ENCODE assay signal across 16 cellular contexts in genomic region chr12:131375261-131375971, GRCh38.
A peak's percentile ranks its signal among the peaks of the same experiment; 100 is the strongest.
DNase-seq lines count a peak whose midpoint lies in the region; ATAC-seq and TF ChIP-seq lines count a peak whose summit lies in the region.
"Had no signal": no experiment of that assay in that cellular context is flagged by ENCODE, and none has a peak within 500 bp of the region (broad histone marks: within the 10 kb centered on the region; RNA-seq: fewer than 3 reads in every experiment).

No MANE protein-coding gene starts in this region.

- no peak overlapping the region for H3K4ac ChIP-seq in H9 (ENCODE audit: low read depth, low read length)

- H3K23me2 ChIP-seq in H9 (ENCODE audit: insufficient read length, low read depth, low read length, poor library complexity, severe bottlenecking), result no peaks in the 10 kb centered on the region

- H3K4me1 Mint-ChIP-seq in H9 (peaks cover 5 to 14% of the 10 kb centered on the region in 2 experiments), Calu3 (ENCODE audit: low read depth, unreplicated experiment) (no peaks in the 10 kb centered on the region)
- H3K4me1 Mint-ChIP-seq: CD4-positive, alpha-beta memory T cell had no signal

- H3K4me3 Mint-ChIP-seq in H9, result no peak overlapping the region
- H3K4me3 Mint-ChIP-seq in Calu3 (ENCODE audit: low read depth, unreplicated experiment), result no peak overlapping the region
- H3K4me3 Mint-ChIP-seq: CD4-positive, alpha-beta memory T cell had no signal

- H3K14ac ChIP-seq in H9 (ENCODE audit: insufficient read depth, low read length), result no peak overlapping the region

- in situ Hi-C loops in HAP-1 (cut with MboI; ENCODE audit: low sequenced_read_pairs), result no loop called here

- WGBS in H9 (ENCODE audit: extremely low coverage, insufficient read length, low lambda C conversion rate), result no CpG with 5 or more reads among the region's 17 CpGs
- 48 to 64% (median 60%) methylated on average over 17 of the region's 17 CpGs for WGBS in ovary, 3 donors

- BruUV-seq in Calu3 (replicated peaks; lab: Mats Ljungman, UMichigan), result no TSS peak

- H2BK20ac ChIP-seq in H9 (ENCODE audit: low read depth, low read length, poor library complexity, severe bottlenecking), result no peak overlapping the region

- no peak overlapping the region for H2BK15ac ChIP-seq in H9 (ENCODE audit: low read depth, low read length)

- no peak overlapping the region for H2BK12ac ChIP-seq in H9 (ENCODE audit: insufficient read length, low read depth, low read length)

- no peak overlapping the region for H4K8ac ChIP-seq in H9 (replicated peaks; ENCODE audit: insufficient read length, low read depth, low read length)

- H3K4me3 ChIP-seq in BLaER1 (no peak overlapping the region), ovary (no peak overlapping the region), left lung (no peak overlapping the region), HAP-1 (no peak overlapping the region)

- H2AFZ ChIP-seq in H9 (ENCODE audit: low read length), result no peak overlapping the region

- H3K27me3 ChIP-seq in BLaER1 (no peaks in the 10 kb centered on the region), H9 (ENCODE audit: insufficient read depth, low read length) (no peaks in the 10 kb centered on the region), ovary (no peaks in the 10 kb centered on the region), left lung (peaks cover 0 to 25% of the 10 kb centered on the region in 2 donors), HAP-1 (ENCODE audit: low read depth) (peaks cover 3% of the 10 kb centered on the region; the same call in 1 of the 2 replicates)

- intact Hi-C loops in ovary (cut with DNase I) (no loop called here), Calu3 (cut with micrococcal nuclease; ENCODE audit: unreplicated experiment) (no loop called here), left lung (cut with DNase I) (no loop called here)

- no peak overlapping the region for H2BK120ac ChIP-seq in H9 (ENCODE audit: low read depth, low read length, poor library complexity, severe bottlenecking)

- DNase-seq in H9, result peak; percentile 21
- DNase-seq in islet precursor cell, result peak; percentile 43
- peak in 3 of 5 donors; percentile 20 to 59 (median 32) for DNase-seq in ovary
- no peak for DNase-seq in Calu3
- DNase-seq in left lung, result no peak
- no peak for DNase-seq in HAP-1 (ENCODE audit: low spot score in 2 of 2)
- DNase-seq in foreskin melanocyte, result no peak
- DNase-seq: ACHN; CD4-positive, alpha-beta memory T cell; DMS153; DND-41; GDM1; GOT3; IMR-90 had no signal

- no peaks in the 10 kb centered on the region for H3K36me3 Mint-ChIP-seq in H9 (ENCODE audit: insufficient read depth in 1 of 3, low read depth in 3 of 3)
- H3K36me3 Mint-ChIP-seq in Calu3 (ENCODE audit: insufficient read depth, unreplicated experiment), result no peaks in the 10 kb centered on the region
- H3K36me3 Mint-ChIP-seq: CD4-positive, alpha-beta memory T cell had no signal

- no peak for ATAC-seq in left lung

- H3K9ac ChIP-seq in BLaER1, result 0 out of 2 replicates have a peak overlapping the region, but pooled peaks have one; percentile 5
- no peak overlapping the region for H3K9ac ChIP-seq in H9 (ENCODE audit: extremely low read depth, insufficient read length, low read length)

- H2AK5ac ChIP-seq in H9 (ENCODE audit: insufficient read length, low read length), result no peak overlapping the region

- TF ChIP-seq CTCF in H9 (conservative IDR thresholded peaks at IDR 0.05), result no peak
- TF ChIP-seq CTCF in ovary (IDR thresholded peaks at IDR 0.05), result no peak
- TF ChIP-seq CTCF in Calu3 (IDR thresholded peaks at IDR 0.05; ENCODE audit: unreplicated experiment), result no peak
- TF ChIP-seq CTCF in left lung (IDR thresholded peaks at IDR 0.05), result no peak

- no peak overlapping the region for H3T11ph ChIP-seq in H9 (ENCODE audit: low read length)

- peak overlapping the region in 1 of 3 experiments; percentile 44; a peak in 1 of 7 replicates for H3K27ac Mint-ChIP-seq in H9
- no peak overlapping the region for H3K27ac Mint-ChIP-seq in Calu3 (ENCODE audit: unreplicated experiment)
- H3K27ac Mint-ChIP-seq: CD4-positive, alpha-beta memory T cell had no signal

- H3K9me3 ChIP-seq in BLaER1 (no peaks in the 10 kb centered on the region), H9 (ENCODE audit: control insufficient read depth, low read depth, low read length) (no peaks in the 10 kb centered on the region), ovary (no peaks in the 10 kb centered on the region), left lung (no peaks in the 10 kb centered on the region), HAP-1 (no peaks in the 10 kb centered on the region)

- H4K91ac ChIP-seq in H9 (ENCODE audit: insufficient read length, low read depth, low read length), result no peak overlapping the region

- H4K20me1 ChIP-seq in BLaER1, result no peaks in the 10 kb centered on the region
- no peaks in the 10 kb centered on the region for H4K20me1 ChIP-seq in H9 (ENCODE audit: control insufficient read depth, insufficient read depth, insufficient read length)

- TF ChIP-seq POLR2A in ovary (IDR thresholded peaks at IDR 0.05), result no peak

- CTCF ChIA-PET in Calu3 (lab: Charles Lee), result no interaction called here

- H3K18ac ChIP-seq in H9 (ENCODE audit: insufficient read length, low read depth, low read length), result no peak overlapping the region

- peak overlapping the region; percentile 75 for H3K4me2 ChIP-seq in BLaER1
- no peak overlapping the region for H3K4me2 ChIP-seq in H9 (ENCODE audit: insufficient read depth, insufficient read length, low read length)

- no peaks in the 10 kb centered on the region for H3K79me2 ChIP-seq in H9 (ENCODE audit: insufficient read depth, low read length)

- no peak overlapping the region for H3K56ac ChIP-seq in H9 (ENCODE audit: insufficient read length, low read depth, low read length)

- H3K23ac ChIP-seq in H9 (ENCODE audit: insufficient read length, low read depth, low read length), result no peak overlapping the region

- H3K9me3 Mint-ChIP-seq in H9 (peaks cover 0 to 4% of the 10 kb centered on the region in 2 experiments; a peak in 1 of 5 replicates), Calu3 (ENCODE audit: low read depth, unreplicated experiment) (peaks cover 5% of the 10 kb centered on the region)
- H3K9me3 Mint-ChIP-seq: CD4-positive, alpha-beta memory T cell had no signal

- H3K4me1 ChIP-seq in BLaER1 (peaks cover 24% of the 10 kb centered on the region), H9 (ENCODE audit: insufficient read depth, low read length) (no peaks in the 10 kb centered on the region), ovary (ENCODE audit: insufficient read depth) (peaks cover 16% of the 10 kb centered on the region), left lung (no peaks in the 10 kb centered on the region), HAP-1 (no peaks in the 10 kb centered on the region)

- H3K27ac ChIP-seq in BLaER1 (peak overlapping the region; percentile 37; the same call in 1 of the 2 replicates), H9 (ENCODE audit: insufficient read length, low read depth, low read length) (no peak overlapping the region), ovary (peak overlapping the region in 1 of 2 donors; percentile 28), left lung (no peak overlapping the region)
- H3K27ac ChIP-seq: C4-2B had no signal

- no peaks in the 10 kb centered on the region for H3K79me1 ChIP-seq in H9 (ENCODE audit: insufficient read depth, low read depth, low read length, poor library complexity, severe bottlenecking)

- H3K36me3 ChIP-seq in BLaER1 (no peaks in the 10 kb centered on the region), ovary (no peaks in the 10 kb centered on the region), left lung (no peaks in the 10 kb centered on the region), HAP-1 (replicated peaks) (no peaks in the 10 kb centered on the region)

- no peak overlapping the region for H2BK5ac ChIP-seq in H9 (ENCODE audit: insufficient read length, low read length)

- H3K27me3 Mint-ChIP-seq in H9 (ENCODE audit: low read depth) (peaks cover 2% of the 10 kb centered on the region; the same call in 1 of the 2 replicates), Calu3 (ENCODE audit: unreplicated experiment) (peaks cover 77% of the 10 kb centered on the region)

- TF ChIP-seq EP300 in ovary (IDR thresholded peaks at IDR 0.05), result no peak

- H4K5ac ChIP-seq in H9 (ENCODE audit: insufficient read length, low read depth, low read length), result no peak overlapping the region

Comparison
In these comparisons a context has a peak if more than half of its experiments do, and no peak if none do; other contexts are left out.
1. DNase-seq: peak in H9 (single experiment), islet precursor cell (single experiment) and ovary (3 of 5); none in Calu3 (single experiment), left lung (0 of 2), HAP-1 (0 of 2) and foreskin melanocyte (single experiment).